1 cellular context compared by ENCODE assay signal in genomic region chr5:178201927-178202235, GRCh38.
TF ChIP-seq lines count a peak whose summit lies in the region.

No MANE protein-coding gene starts in this region.

TF ChIP-seq in HepG2, 621 proteins besides CTCF, POLR2A, EP300 and RAD21:
- TF ChIP-seq, protein P1, sequence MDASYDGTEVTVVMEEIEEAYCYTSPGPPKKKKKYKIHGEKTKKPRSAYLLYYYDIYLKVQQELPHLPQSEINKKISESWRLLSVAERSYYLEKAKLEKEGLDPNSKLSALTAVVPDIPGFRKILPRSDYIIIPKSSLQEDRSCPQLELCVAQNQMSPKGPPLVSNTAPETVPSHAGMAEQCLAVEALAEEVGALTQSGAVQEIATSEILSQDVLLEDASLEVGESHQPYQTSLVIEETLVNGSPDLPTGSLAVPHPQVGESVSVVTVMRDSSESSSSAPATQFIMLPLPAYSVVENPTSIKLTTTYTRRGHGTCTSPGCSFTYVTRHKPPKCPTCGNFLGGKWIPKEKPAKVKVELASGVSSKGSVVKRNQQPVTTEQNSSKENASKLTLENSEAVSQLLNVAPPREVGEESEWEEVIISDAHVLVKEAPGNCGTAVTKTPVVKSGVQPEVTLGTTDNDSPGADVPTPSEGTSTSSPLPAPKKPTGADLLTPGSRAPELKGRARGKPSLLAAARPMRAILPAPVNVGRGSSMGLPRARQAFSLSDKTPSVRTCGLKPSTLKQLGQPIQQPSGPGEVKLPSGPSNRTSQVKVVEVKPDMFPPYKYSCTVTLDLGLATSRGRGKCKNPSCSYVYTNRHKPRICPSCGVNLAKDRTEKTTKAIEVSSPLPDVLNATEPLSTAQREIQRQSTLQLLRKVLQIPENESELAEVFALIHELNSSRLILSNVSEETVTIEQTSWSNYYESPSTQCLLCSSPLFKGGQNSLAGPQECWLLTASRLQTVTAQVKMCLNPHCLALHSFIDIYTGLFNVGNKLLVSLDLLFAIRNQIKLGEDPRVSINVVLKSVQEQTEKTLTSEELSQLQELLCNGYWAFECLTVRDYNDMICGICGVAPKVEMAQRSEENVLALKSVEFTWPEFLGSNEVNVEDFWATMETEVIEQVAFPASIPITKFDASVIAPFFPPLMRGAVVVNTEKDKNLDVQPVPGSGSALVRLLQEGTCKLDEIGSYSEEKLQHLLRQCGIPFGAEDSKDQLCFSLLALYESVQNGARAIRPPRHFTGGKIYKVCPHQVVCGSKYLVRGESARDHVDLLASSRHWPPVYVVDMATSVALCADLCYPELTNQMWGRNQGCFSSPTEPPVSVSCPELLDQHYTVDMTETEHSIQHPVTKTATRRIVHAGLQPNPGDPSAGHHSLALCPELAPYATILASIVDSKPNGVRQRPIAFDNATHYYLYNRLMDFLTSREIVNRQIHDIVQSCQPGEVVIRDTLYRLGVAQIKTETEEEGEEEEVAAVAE (CRISPR knock-in tag; IDR thresholded peaks at IDR 0.05; ENCODE audit: borderline replicate concordance), result 0 out of 2 replicates have a peak, but pooled peaks have one; percentile 16
- no peak for TF ChIP-seq ZFYVE20 (CRISPR knock-in tag; IDR thresholded peaks at IDR 0.05; ENCODE audit: borderline replicate concordance, low read depth)
- TF ChIP-seq RARA (CRISPR knock-in tag; IDR thresholded peaks at IDR 0.05), result peak; percentile 46
TF ChIP-seq in HepG2: peak in this region for 2.
